In genomic region chr7:138979988-138980574, GRCh38 we compare ENCODE assay signal across 1 cellular context.
TF ChIP-seq lines count a peak whose summit lies in the region.

No MANE protein-coding gene starts in this region.

TF ChIP-seq in WTC11, 78 proteins besides CTCF, POLR2A, EP300 and RAD21 (continued from another document):
- TF ChIP-seq ZNF425 (CRISPR knock-in tag; conservative IDR thresholded peaks at IDR 0.05) (no peak), ZNF512 (CRISPR knock-in tag; IDR thresholded peaks at IDR 0.05; ENCODE audit: borderline replicate concordance) (no peak)
